7 cellular contexts compared by ENCODE assay signal in genomic region chr18:3593381-3593903, GRCh38.
DNase-seq lines count a peak whose midpoint lies in the region; ATAC-seq and TF ChIP-seq lines count a peak whose summit lies in the region.

No MANE protein-coding gene starts in this region.

- intact Hi-C loops in vagina (cut with DNase I): no loop called here

- H3K27ac ChIP-seq in SJCRH30: peak overlapping the region; percentile 100
- H3K27ac ChIP-seq in duodenal mucosa (ENCODE audit: low read depth, low read length): peak overlapping the region; percentile 98
- peak overlapping the region; percentile 94 for H3K27ac ChIP-seq in vagina

- H3K9me3 Mint-ChIP-seq in mesothelial cell of epicardium: no peaks in the 10 kb centered on the region

- TF ChIP-seq CTCF in mesothelial cell of epicardium (IDR thresholded peaks at IDR 0.05; ENCODE audit: unreplicated experiment): no peak
- TF ChIP-seq CTCF in vagina (IDR thresholded peaks at IDR 0.05): no peak

- peaks cover 18% of the 10 kb centered on the region for H3K4me1 ChIP-seq in SJCRH30
- H3K4me1 ChIP-seq in duodenal mucosa (ENCODE audit: control insufficient read depth in 1 of 2, insufficient read depth in 2 of 2, low read length in 2 of 2): peaks cover 41 to 43% of the 10 kb centered on the region in 2 donors
- peaks cover 47% of the 10 kb centered on the region for H3K4me1 ChIP-seq in vagina

- H3K9me3 ChIP-seq in SJCRH30 (replicated peaks) (no peaks in the 10 kb centered on the region), duodenal mucosa (ENCODE audit: control insufficient read depth in 1 of 2, low read length in 2 of 2) (no peaks in the 10 kb centered on the region), vagina (no peaks in the 10 kb centered on the region)

- H3K4me3 ChIP-seq in SJCRH30 (peak overlapping the region; percentile 90), duodenal mucosa (ENCODE audit: low read depth in 1 of 2, low read length in 2 of 2) (peak overlapping the region; percentile 71 to 79), vagina (peak overlapping the region; percentile 45 to 53)

- ATAC-seq in GM18505 (IDR thresholded peaks at IDR 0.05; ENCODE audit: unreplicated experiment): peak; percentile 4
- ATAC-seq in HG03135 (IDR thresholded peaks at IDR 0.05; ENCODE audit: unreplicated experiment): peak; percentile 5
- no peak for ATAC-seq in HG03139 (IDR thresholded peaks at IDR 0.05; ENCODE audit: unreplicated experiment)

- H3K4me1 Mint-ChIP-seq in mesothelial cell of epicardium: peaks cover 62% of the 10 kb centered on the region

- peak; percentile 75 to 87 for DNase-seq in SJCRH30
- no peak for DNase-seq in mesothelial cell of epicardium (ENCODE audit: low spot score in 2 of 2, unreplicated experiment in 2 of 2)
- DNase-seq in vagina (ENCODE audit: extremely low spot score in 2 of 2): no peak

- no peak for TF ChIP-seq POLR2A in GM18505 (IDR thresholded peaks at IDR 0.05; ENCODE audit: borderline replicate concordance, extremely low read depth, insufficient read depth, insufficient read length)
- no peak for TF ChIP-seq POLR2A in vagina (IDR thresholded peaks at IDR 0.05)

- H3K27me3 ChIP-seq in SJCRH30 (no peaks in the 10 kb centered on the region), duodenal mucosa (ENCODE audit: control insufficient read depth in 1 of 2, insufficient read depth in 2 of 2, low read length in 2 of 2) (no peaks in the 10 kb centered on the region), vagina (no peaks in the 10 kb centered on the region)

- peak overlapping the region; percentile 99 for H3K27ac Mint-ChIP-seq in mesothelial cell of epicardium

- H3K36me3 ChIP-seq in SJCRH30: no peaks in the 10 kb centered on the region
- no peaks in the 10 kb centered on the region for H3K36me3 ChIP-seq in duodenal mucosa (ENCODE audit: control insufficient read depth in 1 of 2, insufficient read depth in 2 of 2, low read length in 2 of 2)
- H3K36me3 ChIP-seq in vagina: no peaks in the 10 kb centered on the region

- H3K4me3 Mint-ChIP-seq in mesothelial cell of epicardium: peak overlapping the region; percentile 72

- no peaks in the 10 kb centered on the region for H3K27me3 Mint-ChIP-seq in mesothelial cell of epicardium (ENCODE audit: low read depth)

- no peaks in the 10 kb centered on the region for H3K36me3 Mint-ChIP-seq in mesothelial cell of epicardium

- peak overlapping the region; percentile 68 to 79 for H3K9ac ChIP-seq in duodenal mucosa (ENCODE audit: low read depth in 1 of 2, low read length in 2 of 2)

Comparison
In these comparisons a context has a peak if more than half of its experiments do, and no peak if none do; other contexts are left out.
1. DNase-seq: peak in SJCRH30 (2 of 2); none in mesothelial cell of epicardium (0 of 2) and vagina (0 of 2).
2. Peak in every context shown above with its lines, with median percentiles within 50 percentile points of each other: H3K27ac ChIP-seq and H3K4me3 ChIP-seq.